In the genomic region with DNA sequence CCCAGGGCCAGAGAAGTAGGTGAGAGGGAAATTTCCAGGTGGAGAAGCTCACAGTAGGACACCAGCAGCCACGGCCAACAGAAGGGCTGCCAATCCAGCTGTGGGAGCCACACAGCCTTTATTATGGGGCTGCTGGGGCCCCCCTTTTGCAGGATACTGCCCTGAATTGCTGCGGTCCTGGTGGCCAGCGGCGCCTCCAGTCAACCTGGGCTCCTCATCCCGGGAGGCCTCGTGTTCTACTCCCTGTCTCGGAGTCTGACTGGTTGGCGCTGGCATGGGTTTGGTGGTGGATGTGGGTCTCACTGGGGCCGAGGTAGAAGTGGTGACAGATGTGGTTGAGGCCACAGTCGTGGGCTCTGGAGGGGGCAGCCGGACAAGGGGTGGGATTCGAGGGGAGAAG, we compare ENCODE assay signal across 19 cellular contexts. TPM values are rescaled to one million over a fixed set of nuclear protein-coding genes. Genes with fewer than 3 reads are reported as not detected.
DNase-seq lines count a peak whose midpoint lies in the region; ATAC-seq lines count a peak whose summit lies in the region.
"Had no signal": no experiment of that assay in that cellular context is flagged by ENCODE, and none has a peak within 500 bp of the region (broad histone marks: within the 10 kb centered on the region; RNA-seq: fewer than 3 reads in every experiment).

No MANE protein-coding gene starts in this region.

- POLR2A ChIA-PET in naive thymus-derived CD4-positive, alpha-beta T cell (lab: Charles Lee), result interaction anchor here (0.5 kb wide), 1 partner anchor 159 kb away, joined by 3 read pairs; no protein-coding TSS in a partner anchor

- H3K9me3 ChIP-seq in naive thymus-derived CD4-positive, alpha-beta T cell (ENCODE audit: control insufficient read depth in 2 of 3, low read length in 3 of 3), result no peaks in the 10 kb centered on the region
- H3K9me3 ChIP-seq: BE2C had no signal

- no peaks in the 10 kb centered on the region for H3K27me3 ChIP-seq in naive thymus-derived CD4-positive, alpha-beta T cell (ENCODE audit: control insufficient read depth in 2 of 2, insufficient read depth in 2 of 2, low read length in 2 of 2)
- H3K27me3 ChIP-seq: BE2C had no signal

- H3K36me3 ChIP-seq in naive thymus-derived CD4-positive, alpha-beta T cell (ENCODE audit: control insufficient read depth in 2 of 3, insufficient read depth in 3 of 3, low read length in 3 of 3), result no peaks in the 10 kb centered on the region
- H3K36me3 ChIP-seq: BE2C had no signal

- no peak for DNase-seq in activated naive CD4-positive, alpha-beta T cell treated with anti-CD3 and anti-CD28 coated beads, Interleukin-2, amount 50 U/mL, for 72 hours (ENCODE audit: low spot score in 2 of 2)
- DNase-seq in activated naive CD4-positive, alpha-beta T cell treated with anti-CD3 and anti-CD28 coated beads, Interleukin-2, amount 50 U/mL, for 16 hours, result no peak
- no peak for DNase-seq in activated T-helper 1 cell treated with anti-CD3 and anti-CD28 coated beads, Interleukin-12 subunit alpha, Interleukin-12 subunit beta, Interleukin-2, Interleukin-4 antibody, amounts not matched to agents 30 ng/mL and 10 ng/mL and 1 ng/mL, durations not matched to agents 14 hours and 24 hours and 36 hours (ENCODE audit: low spot score)
- no peak for DNase-seq in naive thymus-derived CD4-positive, alpha-beta T cell
- no peak for DNase-seq in stimulated activated naive B cell treated with anti-CD40 and anti-IgM and Interleukin-4, amounts not matched to agents 10 μg/mL and 1 μg/mL and 100 μg/mL, for 72 hours
- DNase-seq in inferior parietal cortex (ENCODE audit: extremely low spot score) (no peak), SHP77 (lab: John Stamatoyannopoulos, UW) (no peak)
- DNase-seq: BE2C, GDM1, GM23248, HCEC 1CT, IMR-90, Kasumi-1, MM.1S, NCI-H1092 treated with DMSO at 0.1 percent for 48 hours, NCI-H1694, NCI-H2227 treated with DMSO at 0.1 percent for 48 hours, NCI-H524 had no signal

- intact Hi-C loops in activated T-helper 1 cell treated with anti-CD3 and anti-CD28 coated beads, Interleukin-12 subunit alpha, Interleukin-12 subunit beta, Interleukin-2, Interleukin-4 antibody, amounts not matched to agents 30 ng/mL and 10 ng/mL and 1 ng/mL, durations not matched to agents 14 hours and 24 hours and 36 hours (cut with micrococcal nuclease), result no loop called here
- intact Hi-C loops in naive thymus-derived CD4-positive, alpha-beta T cell (cut with micrococcal nuclease), result loop anchor here in 1 of 2 donors (5.0 to 10.0 kb wide), 3 partner anchors 116 to 293 kb away; a partner anchor contains a TSS

- no peak for ATAC-seq in activated naive CD4-positive, alpha-beta T cell treated with anti-CD3 and anti-CD28 coated beads, Interleukin-2, amount 50 U/mL, for 72 hours
- no peak for ATAC-seq in naive thymus-derived CD4-positive, alpha-beta T cell
- no peak for ATAC-seq in stimulated activated naive B cell treated with anti-CD40 and anti-IgM and Interleukin-4, amounts not matched to agents 10 μg/mL and 1 μg/mL and 100 μg/mL, for 72 hours (replicated peaks)
- ATAC-seq: GM12878 had no signal

- H3K36me3 Mint-ChIP-seq in activated naive CD4-positive, alpha-beta T cell treated with anti-CD3 and anti-CD28 coated beads, Interleukin-2, amount 50 U/mL, for 72 hours, result peaks cover 0 to 6% of the 10 kb centered on the region in 2 donors
- no peaks in the 10 kb centered on the region for H3K36me3 Mint-ChIP-seq in activated T-helper 1 cell treated with anti-CD3 and anti-CD28 coated beads, Interleukin-12 subunit alpha, Interleukin-12 subunit beta, Interleukin-2, Interleukin-4 antibody, amounts not matched to agents 30 ng/mL and 10 ng/mL and 1 ng/mL, durations not matched to agents 14 hours and 24 hours and 36 hours (ENCODE audit: low read depth)
- peaks cover 0 to 8% (median 0%) of the 10 kb centered on the region in 5 donors for H3K36me3 Mint-ChIP-seq in naive thymus-derived CD4-positive, alpha-beta T cell
- no peaks in the 10 kb centered on the region for H3K36me3 Mint-ChIP-seq in stimulated activated naive B cell treated with anti-CD40 and anti-IgM and Interleukin-4, amounts not matched to agents 10 μg/mL and 1 μg/mL and 100 μg/mL, for 72 hours

- peak overlapping the region; percentile 33 to 77 for H3K27ac Mint-ChIP-seq in activated naive CD4-positive, alpha-beta T cell treated with anti-CD3 and anti-CD28 coated beads, Interleukin-2, amount 50 U/mL, for 72 hours
- peak overlapping the region; percentile 11 for H3K27ac Mint-ChIP-seq in activated T-helper 1 cell treated with anti-CD3 and anti-CD28 coated beads, Interleukin-12 subunit alpha, Interleukin-12 subunit beta, Interleukin-2, Interleukin-4 antibody, amounts not matched to agents 30 ng/mL and 10 ng/mL and 1 ng/mL, durations not matched to agents 14 hours and 24 hours and 36 hours
- peak overlapping the region in 6 of 9 donors; percentile 5 to 100 (median 72) for H3K27ac Mint-ChIP-seq in naive thymus-derived CD4-positive, alpha-beta T cell
- H3K27ac Mint-ChIP-seq in stimulated activated naive B cell treated with anti-CD40 and anti-IgM and Interleukin-4, amounts not matched to agents 10 μg/mL and 1 μg/mL and 100 μg/mL, for 72 hours, result peak overlapping the region; percentile 10

- H3K4me3 Mint-ChIP-seq in activated T-helper 1 cell treated with anti-CD3 and anti-CD28 coated beads, Interleukin-12 subunit alpha, Interleukin-12 subunit beta, Interleukin-2, Interleukin-4 antibody, amounts not matched to agents 30 ng/mL and 10 ng/mL and 1 ng/mL, durations not matched to agents 14 hours and 24 hours and 36 hours, result no peak overlapping the region
- H3K4me3 Mint-ChIP-seq in naive thymus-derived CD4-positive, alpha-beta T cell, result peak overlapping the region in 5 of 10 donors; percentile 87 to 99 (median 92)
- H3K4me3 Mint-ChIP-seq in stimulated activated naive B cell treated with anti-CD40 and anti-IgM and Interleukin-4, amounts not matched to agents 10 μg/mL and 1 μg/mL and 100 μg/mL, for 72 hours, result peak overlapping the region in 1 of 2 donors; percentile 46

- H3K4me1 Mint-ChIP-seq in activated T-helper 1 cell treated with anti-CD3 and anti-CD28 coated beads, Interleukin-12 subunit alpha, Interleukin-12 subunit beta, Interleukin-2, Interleukin-4 antibody, amounts not matched to agents 30 ng/mL and 10 ng/mL and 1 ng/mL, durations not matched to agents 14 hours and 24 hours and 36 hours (ENCODE audit: low read depth), result peaks cover 29% of the 10 kb centered on the region
- peaks cover 10 to 50% (median 36%) of the 10 kb centered on the region in 7 donors for H3K4me1 Mint-ChIP-seq in naive thymus-derived CD4-positive, alpha-beta T cell
- H3K4me1 Mint-ChIP-seq in stimulated activated naive B cell treated with anti-CD40 and anti-IgM and Interleukin-4, amounts not matched to agents 10 μg/mL and 1 μg/mL and 100 μg/mL, for 72 hours, result peaks cover 16 to 41% of the 10 kb centered on the region in 2 donors

- no peaks in the 10 kb centered on the region for H3K9me3 Mint-ChIP-seq in activated naive CD4-positive, alpha-beta T cell treated with anti-CD3 and anti-CD28 coated beads, Interleukin-2, amount 50 U/mL, for 72 hours
- H3K9me3 Mint-ChIP-seq in activated T-helper 1 cell treated with anti-CD3 and anti-CD28 coated beads, Interleukin-12 subunit alpha, Interleukin-12 subunit beta, Interleukin-2, Interleukin-4 antibody, amounts not matched to agents 30 ng/mL and 10 ng/mL and 1 ng/mL, durations not matched to agents 14 hours and 24 hours and 36 hours, result no peaks in the 10 kb centered on the region
- H3K9me3 Mint-ChIP-seq in naive thymus-derived CD4-positive, alpha-beta T cell, result no peaks in the 10 kb centered on the region
- no peaks in the 10 kb centered on the region for H3K9me3 Mint-ChIP-seq in stimulated activated naive B cell treated with anti-CD40 and anti-IgM and Interleukin-4, amounts not matched to agents 10 μg/mL and 1 μg/mL and 100 μg/mL, for 72 hours

- no peak overlapping the region for H3K4me3 ChIP-seq in naive thymus-derived CD4-positive, alpha-beta T cell (ENCODE audit: low read length)
- H3K4me3 ChIP-seq: GM12878, GM23248 had no signal

- H3K27ac ChIP-seq in naive thymus-derived CD4-positive, alpha-beta T cell (ENCODE audit: low read depth, low read length), result no peak overlapping the region
- H3K27ac ChIP-seq: GM23248 had no signal

- CTCF ChIA-PET in naive thymus-derived CD4-positive, alpha-beta T cell (lab: Charles Lee), result interaction anchor here (0.6 to 5.2 kb wide), 2 partner anchors 13 to 68 kb away, joined by 3 to 31 read pairs; no protein-coding TSS in a partner anchor

- peaks cover 6% of the 10 kb centered on the region in 2 donors for H3K4me1 ChIP-seq in naive thymus-derived CD4-positive, alpha-beta T cell (ENCODE audit: control insufficient read depth in 2 of 2, insufficient read depth in 2 of 2, low read length in 2 of 2)
- H3K4me1 ChIP-seq: BE2C had no signal

- no peaks in the 10 kb centered on the region for H3K27me3 Mint-ChIP-seq in activated T-helper 1 cell treated with anti-CD3 and anti-CD28 coated beads, Interleukin-12 subunit alpha, Interleukin-12 subunit beta, Interleukin-2, Interleukin-4 antibody, amounts not matched to agents 30 ng/mL and 10 ng/mL and 1 ng/mL, durations not matched to agents 14 hours and 24 hours and 36 hours (ENCODE audit: insufficient read depth)
- peaks cover 0 to 2% (median 0%) of the 10 kb centered on the region in 5 donors for H3K27me3 Mint-ChIP-seq in naive thymus-derived CD4-positive, alpha-beta T cell
- peaks cover 10 to 28% of the 10 kb centered on the region in 2 donors for H3K27me3 Mint-ChIP-seq in stimulated activated naive B cell treated with anti-CD40 and anti-IgM and Interleukin-4, amounts not matched to agents 10 μg/mL and 1 μg/mL and 100 μg/mL, for 72 hours

RNA-seq across cellular contexts. Expression of a gene that starts 4.1 kb away (rescaled TPM):
- 1 to 10 TPM; 3.0 to 7.1 TPM for total RNA-seq in activated naive CD4-positive, alpha-beta T cell treated with anti-CD3 and anti-CD28 coated beads, Interleukin-2, amount 50 U/mL, for 72 hours
- 4.1 and 5.3 TPM in 2 replicates for total RNA-seq in activated T-helper 1 cell treated with anti-CD3 and anti-CD28 coated beads, Interleukin-12 subunit alpha, Interleukin-12 subunit beta, Interleukin-2, Interleukin-4 antibody, amounts not matched to agents 30 ng/mL and 10 ng/mL and 1 ng/mL, durations not matched to agents 14 hours and 24 hours and 36 hours
- total RNA-seq in naive thymus-derived CD4-positive, alpha-beta T cell, result 10 to 100 TPM in 1 of 5 experiments, 1 to 10 TPM in 4; 1.1 to 30.6 (median 6.1) TPM
- polyA plus RNA-seq in naive thymus-derived CD4-positive, alpha-beta T cell, result 1 to 10 TPM; 6.5 to 9.1 TPM
- total RNA-seq: GM23248 had no signal

RNA-seq across cellular contexts. Expression of a gene that starts 43.2 kb away (rescaled TPM):
- total RNA-seq in activated naive CD4-positive, alpha-beta T cell treated with anti-CD3 and anti-CD28 coated beads, Interleukin-2, amount 50 U/mL, for 72 hours, result 10 to 100 TPM; 23.1 to 27.3 TPM
- total RNA-seq in activated T-helper 1 cell treated with anti-CD3 and anti-CD28 coated beads, Interleukin-12 subunit alpha, Interleukin-12 subunit beta, Interleukin-2, Interleukin-4 antibody, amounts not matched to agents 30 ng/mL and 10 ng/mL and 1 ng/mL, durations not matched to agents 14 hours and 24 hours and 36 hours, result 26.8 and 28.7 TPM in 2 replicates
- 10 to 100 TPM; 24.5 to 98.8 (median 43.3) TPM for total RNA-seq in naive thymus-derived CD4-positive, alpha-beta T cell
- 1 to 10 TPM; 4.5 to 6.5 TPM for polyA plus RNA-seq in naive thymus-derived CD4-positive, alpha-beta T cell

RNA-seq across cellular contexts. Expression of a gene that starts 46.6 kb away (rescaled TPM):
- not detected for total RNA-seq in activated naive CD4-positive, alpha-beta T cell treated with anti-CD3 and anti-CD28 coated beads, Interleukin-2, amount 50 U/mL, for 72 hours
- not detected in 2 replicates for total RNA-seq in activated T-helper 1 cell treated with anti-CD3 and anti-CD28 coated beads, Interleukin-12 subunit alpha, Interleukin-12 subunit beta, Interleukin-2, Interleukin-4 antibody, amounts not matched to agents 30 ng/mL and 10 ng/mL and 1 ng/mL, durations not matched to agents 14 hours and 24 hours and 36 hours
- 1 to 10 TPM in 1 of 5 experiments, not detected in 4; 1.1 TPM for total RNA-seq in naive thymus-derived CD4-positive, alpha-beta T cell
- polyA plus RNA-seq in naive thymus-derived CD4-positive, alpha-beta T cell, result not detected
- total RNA-seq: GM12878, GM23248, IMR-90 had no signal
- polyA plus RNA-seq: GM12878, GM23248, IMR-90 had no signal

Comparison
In these comparisons a context has a peak if more than half of its experiments do, and no peak if none do; other contexts are left out.
1. H3K27ac Mint-ChIP-seq: peak in every context shown above with its lines; median percentile 72 in naive thymus-derived CD4-positive, alpha-beta T cell; 55 in activated naive CD4-positive, alpha-beta T cell treated with anti-CD3 and anti-CD28 coated beads, Interleukin-2, amount 50 U/mL, for 72 hours; 11 in activated T-helper 1 cell treated with anti-CD3 and anti-CD28 coated beads, Interleukin-12 subunit alpha, Interleukin-12 subunit beta, Interleukin-2, Interleukin-4 antibody, amounts not matched to agents 30 ng/mL and 10 ng/mL and 1 ng/mL, durations not matched to agents 14 hours and 24 hours and 36 hours; 10 in stimulated activated naive B cell treated with anti-CD40 and anti-IgM and Interleukin-4, amounts not matched to agents 10 μg/mL and 1 μg/mL and 100 μg/mL, for 72 hours.